In the genomic region with DNA sequence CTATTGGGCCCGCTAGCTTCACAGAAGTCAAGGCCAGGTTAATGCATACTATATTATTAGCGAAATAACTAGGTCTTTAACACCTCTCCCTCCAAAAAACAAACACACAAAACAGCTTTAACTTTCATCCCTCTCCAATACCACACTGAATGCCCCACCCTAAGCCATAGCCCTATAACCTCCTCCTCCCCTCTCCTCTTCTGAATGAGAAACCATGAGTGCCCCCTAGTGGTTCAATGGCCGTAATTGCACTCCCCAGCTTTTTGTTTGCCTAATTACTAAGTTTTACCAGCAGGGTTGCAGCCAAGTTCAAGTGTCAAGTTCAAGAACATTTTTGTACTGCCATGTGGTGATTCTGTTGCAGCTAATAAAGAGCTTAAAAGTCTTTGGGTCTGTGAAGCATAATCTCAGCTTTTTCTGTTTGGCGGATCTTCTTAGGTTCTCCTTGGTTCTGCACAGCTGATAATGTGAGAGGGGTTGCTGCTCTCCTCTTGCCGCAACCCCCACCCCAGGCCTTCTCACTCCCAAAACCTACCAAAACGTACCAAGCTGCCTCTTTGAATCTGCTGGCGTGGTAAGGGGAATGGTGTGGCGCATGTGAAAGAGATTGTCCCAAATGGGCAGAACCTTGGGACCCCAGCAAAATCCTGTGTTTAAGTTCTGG, we compare ENCODE assay signal across 8 cellular contexts. TPM values are rescaled to one million over a fixed set of nuclear protein-coding genes. Genes with fewer than 3 reads are reported as not detected.
DNase-seq lines count a peak whose midpoint lies in the region; ATAC-seq and FAIRE-seq lines count a peak whose summit lies in the region.

No MANE protein-coding gene starts in this region.

- DNase-seq in GM18507 (ENCODE audit: extremely low spot score, insufficient read length, low read depth), result peak; percentile 54
- DNase-seq in NCI-H446 treated with DMSO at 0.1 percent for 48 hours (lab: John Stamatoyannopoulos, UW), result peak; percentile 55
- peak; percentile 60 for DNase-seq in activated CD4-positive, CD25-positive, alpha-beta regulatory T cell treated with anti-CD3 and anti-CD28 coated beads, Interleukin-2, amount 50 U/mL, for 72 hours
- DNase-seq in cerebellar cortex (ENCODE audit: low spot score), result peak; percentile 81
- peak; percentile 67 for DNase-seq in left lobe of liver (ENCODE audit: low spot score)
- DNase-seq in stimulated activated CD4-positive, alpha-beta T cell treated with anti-CD3 and anti-CD28 coated beads, Interleukin-4, amount 100 ng/mL, for 4 hours, result peak; percentile 25 to 48

- FAIRE-seq in A204.1 (lab: Jason Lieb, UNC), result peak; percentile 29
- peak; percentile 88 for FAIRE-seq in GM18507 (lab: Jason Lieb, UNC)

- ATAC-seq in HG03196 (IDR thresholded peaks at IDR 0.05; ENCODE audit: unreplicated experiment) (peak; percentile 66), left lobe of liver (peak; percentile 92)

RNA-seq across cellular contexts. Expression of a gene that starts 57.9 kb away (rescaled TPM):
- total RNA-seq in left lobe of liver, result 12.9 TPM

Comparison
In these comparisons a context has a peak if more than half of its experiments do, and no peak if none do; other contexts are left out.
1. Peak in every context shown above with its lines: DNase-seq and ATAC-seq.